ENCODE assay signal across 37 cellular contexts in genomic region chr20:20220137-20220536, GRCh38.
A peak's percentile ranks its signal among the peaks of the same experiment; 100 is the strongest.
DNase-seq lines count a peak whose midpoint lies in the region; ATAC-seq, FAIRE-seq and TF ChIP-seq lines count a peak whose summit lies in the region.
"Had no signal": no experiment of that assay in that cellular context is flagged by ENCODE, and none has a peak within 500 bp of the region (broad histone marks: within the 10 kb centered on the region; RNA-seq: fewer than 3 reads in every experiment).

No MANE protein-coding gene starts in this region.

- H3K27me3 ChIP-seq in AG04450 (ENCODE audit: control insufficient read depth, insufficient read depth, low read length) (no peaks in the 10 kb centered on the region), bronchial epithelial cell (ENCODE audit: control insufficient read depth, insufficient read depth, low read length) (no peaks in the 10 kb centered on the region), gastrocnemius medialis (no peaks in the 10 kb centered on the region)
- H3K27me3 ChIP-seq: BE2C; BLaER1; BLaER1 treated with 17β-estradiol and CSF1 and Interleukin-3, amounts not matched to agents 10 nM and 100 nM had no signal

- intact Hi-C loops in left colon (cut with DNase I, micrococcal nuclease) (no loop called here), mucosa of descending colon (cut with DNase I, micrococcal nuclease) (no loop called here), gastrocnemius medialis (cut with DNase I; ENCODE audit: low total_unique reads) (no loop called here)

- in situ Hi-C loops in gastrocnemius medialis (cut with MboI; ENCODE audit: low sequenced_read_pairs in 4 of 4): no loop called here

- TF ChIP-seq CTCF in AG04450 (IDR thresholded peaks at IDR 0.05; ENCODE audit: low read depth, low read length) (no peak), bronchial epithelial cell (IDR thresholded peaks at IDR 0.05; ENCODE audit: insufficient read depth, low read length, severe bottlenecking) (no peak), mucosa of descending colon (IDR thresholded peaks at IDR 0.05) (no peak), gastrocnemius medialis (IDR thresholded peaks at IDR 0.05 in 4 of 5, conservative IDR thresholded peaks at IDR 0.05 in 1 of 5) (no peak)

- CTCF ChIA-PET in AG04450 (lab: Charles Lee): no interaction called here
- CTCF ChIA-PET in activated CD4-positive, alpha-beta memory T cell treated with anti-CD3 and anti-CD28 coated beads, Interleukin-2, amount 10 ng/mL, durations not matched to agents 7 days and 5 days (lab: Charles Lee): no interaction called here

- H3K4me3 ChIP-seq in AG04450 (ENCODE audit: low read depth, low read length) (no peak overlapping the region), bronchial epithelial cell (ENCODE audit: low read depth, low read length) (no peak overlapping the region), mucosa of descending colon (no peak overlapping the region), gastrocnemius medialis (no peak overlapping the region)
- H3K4me3 ChIP-seq: A549; BLaER1; BLaER1 treated with 17β-estradiol and CSF1 and Interleukin-3, amounts not matched to agents 10 nM and 100 nM had no signal

- no peak overlapping the region for H3K4me3 Mint-ChIP-seq in activated CD4-positive, alpha-beta memory T cell treated with anti-CD3 and anti-CD28 coated beads, Interleukin-2, amount 10 ng/mL, durations not matched to agents 7 days and 5 days
- H3K4me3 Mint-ChIP-seq: B cell; CD14-positive monocyte; CD4-positive, alpha-beta memory T cell; CD4-positive, alpha-beta T cell; CD4-positive, CD25-positive, alpha-beta regulatory T cell; CD8-positive, alpha-beta memory T cell; CD8-positive, alpha-beta T cell had no signal

- POLR2A ChIA-PET in AG04450 (lab: Yijun Ruan, JAX): no interaction called here
- POLR2A ChIA-PET in activated CD4-positive, alpha-beta memory T cell treated with anti-CD3 and anti-CD28 coated beads, Interleukin-2, amount 10 ng/mL, durations not matched to agents 7 days and 5 days (lab: Charles Lee): no interaction called here

- no peak for TF ChIP-seq POLR2A in gastrocnemius medialis (IDR thresholded peaks at IDR 0.05)

- no peaks in the 10 kb centered on the region for H3K9me3 Mint-ChIP-seq in activated CD4-positive, alpha-beta memory T cell treated with anti-CD3 and anti-CD28 coated beads, Interleukin-2, amount 10 ng/mL, durations not matched to agents 7 days and 5 days

- peaks cover 3% of the 10 kb centered on the region for H3K4me1 ChIP-seq in mucosa of descending colon (ENCODE audit: low read depth)
- peaks cover 19 to 33% of the 10 kb centered on the region in 2 donors for H3K4me1 ChIP-seq in gastrocnemius medialis
- H3K4me1 ChIP-seq: A549, Caco-2 had no signal

- H3K36me3 ChIP-seq in bronchial epithelial cell (ENCODE audit: control insufficient read depth, insufficient read depth, low read length) (no peaks in the 10 kb centered on the region), mucosa of descending colon (ENCODE audit: low read depth) (no peaks in the 10 kb centered on the region), gastrocnemius medialis (no peaks in the 10 kb centered on the region)
- H3K36me3 ChIP-seq: BE2C, BLaER1 had no signal

- FAIRE-seq in bronchial epithelial cell (lab: Jason Lieb, UNC): peak; percentile 23
- FAIRE-seq: A204.1, A549, D721Med had no signal

- peaks cover 6% of the 10 kb centered on the region for H3K27me3 Mint-ChIP-seq in activated CD4-positive, alpha-beta memory T cell treated with anti-CD3 and anti-CD28 coated beads, Interleukin-2, amount 10 ng/mL, durations not matched to agents 7 days and 5 days

- no peak overlapping the region for H3K27ac Mint-ChIP-seq in activated CD4-positive, alpha-beta memory T cell treated with anti-CD3 and anti-CD28 coated beads, Interleukin-2, amount 10 ng/mL, durations not matched to agents 7 days and 5 days
- H3K27ac Mint-ChIP-seq: B cell; CD14-positive monocyte; CD4-positive, alpha-beta memory T cell; CD4-positive, alpha-beta T cell; CD4-positive, CD25-positive, alpha-beta regulatory T cell; CD8-positive, alpha-beta memory T cell; CD8-positive, alpha-beta T cell had no signal

- H3K27ac ChIP-seq in AG04450 (ENCODE audit: low read depth, low read length) (peak overlapping the region; percentile 1), gastrocnemius medialis (no peak overlapping the region)
- H3K27ac ChIP-seq: 22Rv1; A549; BLaER1; BLaER1 treated with 17β-estradiol and CSF1 and Interleukin-3, amounts not matched to agents 10 nM and 100 nM; C4-2B had no signal

- H3K36me3 Mint-ChIP-seq in activated CD4-positive, alpha-beta memory T cell treated with anti-CD3 and anti-CD28 coated beads, Interleukin-2, amount 10 ng/mL, durations not matched to agents 7 days and 5 days (ENCODE audit: low read depth): no peaks in the 10 kb centered on the region
- H3K36me3 Mint-ChIP-seq: CD14-positive monocyte; CD4-positive, alpha-beta memory T cell; CD4-positive, CD25-positive, alpha-beta regulatory T cell; CD8-positive, alpha-beta T cell had no signal

- H3K4me1 Mint-ChIP-seq in activated CD4-positive, alpha-beta memory T cell treated with anti-CD3 and anti-CD28 coated beads, Interleukin-2, amount 10 ng/mL, durations not matched to agents 7 days and 5 days: no peaks in the 10 kb centered on the region
- H3K4me1 Mint-ChIP-seq: B cell; CD14-positive monocyte; CD4-positive, alpha-beta memory T cell; CD4-positive, CD25-positive, alpha-beta regulatory T cell had no signal

- H3K9me3 ChIP-seq in AG04450 (ENCODE audit: control insufficient read depth, insufficient read depth, low read length) (no peaks in the 10 kb centered on the region), mucosa of descending colon (no peaks in the 10 kb centered on the region), gastrocnemius medialis (no peaks in the 10 kb centered on the region)
- H3K9me3 ChIP-seq: Caco-2 had no signal

- DNase-seq in AG04450 (ENCODE audit: low read depth, low spot score) (no peak), bronchial epithelial cell (ENCODE audit: low read depth) (no peak), left colon (no peak), mucosa of descending colon (no peak), gastrocnemius medialis (no peak), nucleus accumbens (lab: John Stamatoyannopoulos, UW) (no peak)
- no peak for DNase-seq in activated naive CD4-positive, alpha-beta T cell (lab: John Stamatoyannopoulos, UW)
- no peak for DNase-seq in activated CD4-positive, alpha-beta memory T cell treated with anti-CD3 and anti-CD28 coated beads, Interleukin-2, amount 10 ng/mL, durations not matched to agents 7 days and 5 days
- DNase-seq: 8988T; ACHN; AML-193; BE2C; C1 segment of cervical spinal cord; Caco-2; Calu3; CD4-positive, alpha-beta memory T cell; CD4-positive, alpha-beta T cell; CD4-positive, CD25-positive, alpha-beta regulatory T cell; CD8-positive, alpha-beta memory T cell; CD8-positive, alpha-beta T cell; COR-L47; DMS 273 treated with DMSO at 0.1 percent for 48 hours; DMS153; DMS53; DMS79; DMS79 treated with DMSO at 0.1 percent for 48 hours; DND-41; EL had no signal

- ATAC-seq in left colon: peak; percentile 77
- peak; percentile 67 for ATAC-seq in mucosa of descending colon
- no peak for ATAC-seq in gastrocnemius medialis
- ATAC-seq: A549; CD8-positive, alpha-beta T cell had no signal

Comparison
In these comparisons a context has a peak if more than half of its experiments do, and no peak if none do; other contexts are left out.
1. ATAC-seq: peak in left colon (single experiment) and mucosa of descending colon (single experiment); none in gastrocnemius medialis (0 of 2).